27 cellular contexts compared by ENCODE assay signal in genomic region chr9:15982182-15982581, GRCh38.
A peak's percentile ranks its signal among the peaks of the same experiment; 100 is the strongest.
DNase-seq lines count a peak whose midpoint lies in the region; ATAC-seq, FAIRE-seq and TF ChIP-seq lines count a peak whose summit lies in the region.
"Had no signal": no experiment of that assay in that cellular context is flagged by ENCODE, and none has a peak within 500 bp of the region (broad histone marks: within the 10 kb centered on the region; RNA-seq: fewer than 3 reads in every experiment).

No MANE protein-coding gene starts in this region.

- no peak overlapping the region for H3K4ac ChIP-seq in trophoblast cell (ENCODE audit: low read depth, low read length)

- peak; percentile 19 for DNase-seq in NCI-H146 (lab: John Stamatoyannopoulos, UW)
- no peak for DNase-seq in NCI-H146 treated with DMSO at 0.1 percent for 48 hours (lab: John Stamatoyannopoulos, UW; ENCODE audit: unreplicated experiment)
- DNase-seq in NCI-H2227 treated with DMSO at 0.1 percent for 48 hours (lab: John Stamatoyannopoulos, UW) = peak; percentile 72
- DNase-seq in iris pigment epithelial cell (ENCODE audit: low read depth) = peak; percentile 21
- peak; percentile 4 to 49 for DNase-seq in trophoblast cell
- no peak for DNase-seq in H54 (ENCODE audit: insufficient read length, low spot score)
- no peak for DNase-seq in middle frontal gyrus (ENCODE audit: extremely low spot score, low spot score)
- DNase-seq: 8988T, ACHN, BE2C, Calu3, DMS79 treated with DMSO at 0.1 percent for 48 hours, Karpas-422, NCI-H1092 treated with DMSO at 0.1 percent for 48 hours, NCI-H1694, NCI-H2081, NCI-H2171 treated with DMSO at 0.1 percent for 48 hours, NCI-H446, NCI-H526, Right ventricle myocardium superior, T-cell had no signal

- H3K9me3 ChIP-seq in trophoblast cell (ENCODE audit: insufficient read depth, low read depth, low read length) = no peaks in the 10 kb centered on the region
- H3K9me3 ChIP-seq: BE2C had no signal

- no peaks in the 10 kb centered on the region for H3K79me1 ChIP-seq in trophoblast cell (ENCODE audit: low read length)

- peaks cover 3 to 5% of the 10 kb centered on the region in 2 experiments for H3K4me1 ChIP-seq in trophoblast cell (ENCODE audit: control insufficient read depth in 1 of 2, insufficient read depth in 2 of 2, low read length in 2 of 2)
- H3K4me1 ChIP-seq: BE2C had no signal

- H2BK5ac ChIP-seq in trophoblast cell (ENCODE audit: low read depth, low read length, poor library complexity) = no peak overlapping the region

- TF ChIP-seq POLR2A in H54 (IDR thresholded peaks at IDR 0.05; ENCODE audit: low read depth, low read length) = no peak

- H2BK12ac ChIP-seq in trophoblast cell (ENCODE audit: low read length) = no peak overlapping the region

- H3K14ac ChIP-seq in trophoblast cell (ENCODE audit: low read length) = no peak overlapping the region

- H3K23ac ChIP-seq in trophoblast cell (ENCODE audit: low read length) = no peak overlapping the region

- no peaks in the 10 kb centered on the region for H3K36me3 ChIP-seq in trophoblast cell (ENCODE audit: control insufficient read depth in 1 of 2, insufficient read depth in 2 of 2, low read length in 2 of 2)
- H3K36me3 ChIP-seq: BE2C had no signal

- WGBS in trophoblast cell (ENCODE audit: extremely low coverage, insufficient coverage, insufficient read length) = no CpG with 5 or more reads among the region's 5 CpGs

- no peak overlapping the region for H2BK120ac ChIP-seq in trophoblast cell (ENCODE audit: insufficient read depth, low read length, poor library complexity)

- no peak overlapping the region for H2AK5ac ChIP-seq in trophoblast cell (ENCODE audit: low read length)

- H4K91ac ChIP-seq in trophoblast cell (ENCODE audit: low read depth, low read length) = no peak overlapping the region

- H3K79me2 ChIP-seq in trophoblast cell (ENCODE audit: control insufficient read depth, insufficient read depth, low read length, poor library complexity) = no peaks in the 10 kb centered on the region

- no peak overlapping the region for H4K12ac ChIP-seq in trophoblast cell (ENCODE audit: low read depth, low read length)

- H3K27ac ChIP-seq in trophoblast cell (ENCODE audit: low read depth, low read length) = no peak overlapping the region

- no peak overlapping the region for H4K8ac ChIP-seq in trophoblast cell (ENCODE audit: low read depth, low read length)

- no peak overlapping the region for H3K18ac ChIP-seq in trophoblast cell (ENCODE audit: low read length)

- H3K27me3 ChIP-seq in trophoblast cell (ENCODE audit: insufficient read depth, low read length) = no peaks in the 10 kb centered on the region
- H3K27me3 ChIP-seq: BE2C had no signal

- H3K9ac ChIP-seq in trophoblast cell (ENCODE audit: low read length) = no peak overlapping the region

- H3K4me3 ChIP-seq in trophoblast cell (ENCODE audit: low read depth, low read length) = no peak overlapping the region

- ATAC-seq in HG02642 (IDR thresholded peaks at IDR 0.05; ENCODE audit: poor library complexity, unreplicated experiment) = no peak
- ATAC-seq: HCT116, HepG2, T-cell had no signal

- H3K4me2 ChIP-seq in trophoblast cell (ENCODE audit: low read length) = no peak overlapping the region

- H2AFZ ChIP-seq in trophoblast cell (ENCODE audit: insufficient read depth, low read length, poor library complexity) = no peak overlapping the region

- FAIRE-seq in H54 (lab: Jason Lieb, UNC) = no peak
- FAIRE-seq: GM19239, H1, HepG2, RCC 7860 had no signal

Comparison
In these comparisons a context has a peak if more than half of its experiments do, and no peak if none do; other contexts are left out.
1. DNase-seq: peak in NCI-H146 (single experiment), NCI-H2227 treated with DMSO at 0.1 percent for 48 hours (single experiment), iris pigment epithelial cell (single experiment) and trophoblast cell (2 of 2); none in NCI-H146 treated with DMSO at 0.1 percent for 48 hours (single experiment), H54 (single experiment) and middle frontal gyrus (single experiment).